In the genomic region with DNA sequence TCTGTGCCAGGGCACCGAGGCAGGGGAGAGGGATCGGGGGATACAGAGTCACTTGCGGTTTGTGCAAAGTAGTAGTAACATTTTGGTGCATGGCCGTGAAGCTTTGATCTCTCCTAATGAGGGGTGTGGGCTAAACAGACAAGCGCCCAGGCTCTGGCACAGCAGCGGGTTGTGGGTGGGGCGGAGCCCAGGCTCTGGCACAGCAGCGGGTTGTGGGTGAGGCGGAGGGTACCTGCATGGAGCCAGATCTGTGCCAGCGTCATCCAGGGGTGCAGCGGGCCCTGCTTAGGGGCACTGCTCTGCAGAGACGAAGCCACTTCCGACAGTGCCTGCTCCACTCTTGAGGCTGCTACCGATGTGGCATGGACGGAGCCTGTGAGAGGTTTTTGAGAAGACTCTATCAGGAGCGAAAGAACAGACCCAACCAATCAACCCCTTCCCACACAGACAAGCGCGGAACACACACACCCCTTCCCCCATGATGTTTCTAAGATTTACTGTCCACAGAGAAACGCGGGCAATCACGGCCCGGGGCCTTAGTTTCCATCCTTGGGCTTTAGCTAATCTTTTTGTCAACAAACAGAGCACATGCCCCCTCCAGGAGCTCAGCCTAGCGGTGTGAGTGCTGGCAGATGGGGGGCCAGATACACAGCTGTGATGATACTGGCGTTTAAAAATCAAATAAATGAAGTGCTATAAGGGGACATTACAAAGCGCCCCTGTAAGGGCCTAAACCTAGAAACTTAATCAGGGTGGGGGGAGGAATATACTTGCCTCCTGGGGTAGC, we compare ENCODE assay signal across 21 cellular contexts.
DNase-seq lines count a peak whose midpoint lies in the region; ATAC-seq, FAIRE-seq and TF ChIP-seq lines count a peak whose summit lies in the region.
"Had no signal": no experiment of that assay in that cellular context is flagged by ENCODE, and none has a peak within 500 bp of the region (broad histone marks: within the 10 kb centered on the region; RNA-seq: fewer than 3 reads in every experiment).

No MANE protein-coding gene starts in this region.

- DNase-seq in H7 (peak; percentile 26), NCI-H524 (lab: John Stamatoyannopoulos, UW) (peak; percentile 79 to 91), bronchial epithelial cell (ENCODE audit: low read depth) (no peak), neural crest cell (ENCODE audit: low read depth, low spot score) (no peak), right atrium auricular region (ENCODE audit: low spot score) (no peak), AG08395 (ENCODE audit: low spot score) (no peak)
- DNase-seq: DMS153, EL, HCEC 1CT, KBM-7, MV-4-11, NCI-H1417 treated with DMSO at 0.1 percent for 48 hours, NCI-H2081, NCI-H510A, Right ventricle myocardium superior had no signal

- H3K4me1 Mint-ChIP-seq in neural crest cell = no peaks in the 10 kb centered on the region

- H3K4me3 ChIP-seq in H7 (ENCODE audit: insufficient read depth, low read depth, low read length) (no peak overlapping the region), bronchial epithelial cell (ENCODE audit: low read depth, low read length) (no peak overlapping the region), right atrium auricular region (no peak overlapping the region)
- H3K4me3 ChIP-seq: A549 had no signal

- H3K27me3 ChIP-seq in H7 (ENCODE audit: control insufficient read depth, insufficient read depth, low read length) (no peaks in the 10 kb centered on the region), bronchial epithelial cell (ENCODE audit: control insufficient read depth, insufficient read depth, low read length) (no peaks in the 10 kb centered on the region), right atrium auricular region (no peaks in the 10 kb centered on the region)

- H3K36me3 ChIP-seq in H7 (replicated peaks; ENCODE audit: control insufficient read depth, insufficient read depth, low read length) (no peaks in the 10 kb centered on the region), bronchial epithelial cell (ENCODE audit: control insufficient read depth, insufficient read depth, low read length) (no peaks in the 10 kb centered on the region), right atrium auricular region (peaks cover 4% of the 10 kb centered on the region)

- no peaks in the 10 kb centered on the region for H3K27me3 Mint-ChIP-seq in neural crest cell (ENCODE audit: low read depth)

- no peak overlapping the region for H3K27ac ChIP-seq in right atrium auricular region
- H3K27ac ChIP-seq: A549, C4-2B had no signal

- no peak overlapping the region for H3K4me3 Mint-ChIP-seq in neural crest cell

- H3K9me3 ChIP-seq in right atrium auricular region = no peaks in the 10 kb centered on the region
- H3K9me3 ChIP-seq: A549 had no signal

- FAIRE-seq in bronchial epithelial cell (lab: Jason Lieb, UNC) = peak; percentile 13
- FAIRE-seq: A549, GM19239, RCC 7860 had no signal

- TF ChIP-seq CTCF in bronchial epithelial cell (IDR thresholded peaks at IDR 0.05; ENCODE audit: insufficient read depth, low read length, severe bottlenecking) = no peak
- TF ChIP-seq CTCF in neural crest cell (conservative IDR thresholded peaks at IDR 0.05) = no peak
- TF ChIP-seq CTCF in right atrium auricular region (IDR thresholded peaks at IDR 0.05) = no peak

- H3K9me3 Mint-ChIP-seq in neural crest cell = no peaks in the 10 kb centered on the region

- no peaks in the 10 kb centered on the region for H3K36me3 Mint-ChIP-seq in neural crest cell (ENCODE audit: low read depth)

- H3K27ac Mint-ChIP-seq in neural crest cell (ENCODE audit: unreplicated experiment) = peak overlapping the region; percentile 75

- no peaks in the 10 kb centered on the region for H3K4me1 ChIP-seq in right atrium auricular region
- H3K4me1 ChIP-seq: A549 had no signal

- ATAC-seq in GM18870 (IDR thresholded peaks at IDR 0.05; ENCODE audit: unreplicated experiment) = no peak
- no peak for ATAC-seq in GM19455 (IDR thresholded peaks at IDR 0.05; ENCODE audit: unreplicated experiment)
- ATAC-seq: A549 had no signal

Comparison
In these comparisons a context has a peak if more than half of its experiments do, and no peak if none do; other contexts are left out.
1. DNase-seq: peak in H7 (single experiment) and NCI-H524 (2 of 2); none in bronchial epithelial cell (single experiment), neural crest cell (single experiment), right atrium auricular region (single experiment) and AG08395 (single experiment).